15 cellular contexts compared by ENCODE assay signal in genomic region chr16:30088237-30088831, GRCh38. TPM values are rescaled to one million over a fixed set of nuclear protein-coding genes. Genes with fewer than 3 reads are reported as not detected.
DNase-seq lines count a peak whose midpoint lies in the region; ATAC-seq, FAIRE-seq and TF ChIP-seq lines count a peak whose summit lies in the region.
"Had no signal": no experiment of that assay in that cellular context is flagged by ENCODE, and none has a peak within 500 bp of the region (broad histone marks: within the 10 kb centered on the region; RNA-seq: fewer than 3 reads in every experiment).

No MANE protein-coding gene starts in this region.

- peaks cover 3% of the 10 kb centered on the region; the same call in 1 of the 3 replicates for H3K79me2 ChIP-seq in K562 (ENCODE audit: control insufficient read depth, insufficient read depth, low read length)

- TF ChIP-seq RAD21 in K562 (CRISPR knock-in tag; conservative IDR thresholded peaks at IDR 0.05 in 1 of 2, IDR thresholded peaks at IDR 0.05 in 1 of 2), result no peak

- TF ChIP-seq EP300 in K562 (IDR thresholded peaks at IDR 0.05; ENCODE audit: low read length), result no peak
- no peak for TF ChIP-seq EP300 in sigmoid colon (IDR thresholded peaks at IDR 0.05)

- WGBS in K562 (ENCODE audit: insufficient coverage, low coverage, missing lambda C conversion rate), result 77% methylated on average over 10 of the region's 10 CpGs
- 74 to 85% methylated on average over 10 of the region's 10 CpGs for WGBS in sigmoid colon, 2 donors

- H3K4me1 Mint-ChIP-seq in natural killer cell treated with Interleukin-12 subunit alpha and Interleukin-12 subunit beta and Interleukin-15 and Interleukin-18, amount 100 ng/mL, for 72 hours (ENCODE audit: low read depth in 2 of 2), result peaks cover 26 to 27% of the 10 kb centered on the region in 2 donors
- H3K4me1 Mint-ChIP-seq in natural killer cell, result peaks cover 15 to 20% of the 10 kb centered on the region in 2 donors

- no peaks in the 10 kb centered on the region for H4K20me1 ChIP-seq in K562 (replicated peaks; ENCODE audit: control insufficient read depth, insufficient read depth, low read length)

- TF ChIP-seq CTCF in natural killer cell (IDR thresholded peaks at IDR 0.05) (no peak), K562 (IDR thresholded peaks at IDR 0.05 in 2 of 3, conservative IDR thresholded peaks at IDR 0.05 in 1 of 3; ENCODE audit: insufficient read depth in 2 of 3, low read depth in 1 of 3, low read length in 3 of 3) (no peak), sigmoid colon (IDR thresholded peaks at IDR 0.05) (no peak)

- POLR2A ChIA-PET in K562 (lab: Yijun Ruan, JAX), result interaction anchor here (0.5 to 1.3 kb wide), 2 partner anchors 36 to 160 kb away, joined by 3 to 4 read pairs; a partner anchor contains a TSS

- no peak overlapping the region; the same call in 2 of the 3 replicates for H3K27ac ChIP-seq in K562 (ENCODE audit: extremely low read depth, low read depth, low read length)
- H3K27ac ChIP-seq in stomach smooth muscle (ENCODE audit: low read length), result peak overlapping the region; percentile 24
- H3K27ac ChIP-seq in sigmoid colon, result no peak overlapping the region
- H3K27ac ChIP-seq: colonic mucosa, suprapubic skin had no signal

- H3K27ac Mint-ChIP-seq in natural killer cell treated with Interleukin-12 subunit alpha and Interleukin-12 subunit beta and Interleukin-15 and Interleukin-18, amount 100 ng/mL, for 72 hours, result peak overlapping the region; percentile 31 to 41
- peak overlapping the region in 1 of 2 donors; percentile 62 for H3K27ac Mint-ChIP-seq in natural killer cell

- H3K4me2 ChIP-seq in K562 (ENCODE audit: insufficient read depth, low read length), result no peak overlapping the region

- H3K36me3 ChIP-seq in K562 (ENCODE audit: control insufficient read depth, insufficient read depth, low read length) (peaks cover 34% of the 10 kb centered on the region; the same call in 2 of the 3 replicates), stomach smooth muscle (ENCODE audit: control insufficient read depth in 2 of 2, insufficient read depth in 2 of 2, low read length in 2 of 2) (peaks cover 14 to 17% of the 10 kb centered on the region in 2 donors), sigmoid colon (peaks cover 11 to 30% (median 16%) of the 10 kb centered on the region in 4 donors)

- no peak overlapping the region for H3K4me3 Mint-ChIP-seq in natural killer cell treated with Interleukin-12 subunit alpha and Interleukin-12 subunit beta and Interleukin-15 and Interleukin-18, amount 100 ng/mL, for 72 hours
- no peak overlapping the region for H3K4me3 Mint-ChIP-seq in natural killer cell

- H3K9me3 ChIP-seq in K562 (replicated peaks; ENCODE audit: control insufficient read depth, insufficient read depth, low read depth, low read length), result no peaks in the 10 kb centered on the region
- no peaks in the 10 kb centered on the region for H3K9me3 ChIP-seq in stomach smooth muscle (ENCODE audit: control insufficient read depth in 2 of 2, low read length in 2 of 2)
- H3K9me3 ChIP-seq in sigmoid colon, result no peaks in the 10 kb centered on the region
- H3K9me3 ChIP-seq: colonic mucosa, suprapubic skin had no signal

- no peak for ATAC-seq in natural killer cell treated with Interleukin-12 subunit alpha and Interleukin-12 subunit beta and Interleukin-15 and Interleukin-18, amount 100 ng/mL, for 72 hours
- ATAC-seq in natural killer cell (no peak), K562 (no peak), GM19463 (IDR thresholded peaks at IDR 0.05; ENCODE audit: unreplicated experiment) (no peak)
- ATAC-seq: activated CD4-positive, CD25-positive, alpha-beta regulatory T cell treated with anti-CD3 and anti-CD28 coated beads, Interleukin-2, amount 50 U/mL, for 24 hours; Panc1 had no signal

- DNase-seq in natural killer cell treated with Interleukin-12 subunit alpha and Interleukin-12 subunit beta and Interleukin-15 and Interleukin-18, amount 100 ng/mL, for 72 hours (ENCODE audit: low spot score), result no peak
- DNase-seq in natural killer cell (no peak), K562 (ENCODE audit: extremely low read depth in 1 of 4, low spot score in 3 of 4) (no peak), sigmoid colon (no peak)
- DNase-seq: activated T-cell treated with anti-CD3 and anti-CD28 coated beads for 4 hours, colonic mucosa, erythroblast, head of caudate nucleus, NCI-H2081 treated with DMSO at 0.1 percent for 48 hours, NCI-H526 had no signal

- H3K9ac ChIP-seq in K562 (ENCODE audit: insufficient read depth in 1 of 2, low read depth in 2 of 2, low read length in 2 of 2), result peak overlapping the region in 1 of 2 experiments; percentile 79; a peak in 2 of 4 replicates
- H3K9ac ChIP-seq in stomach smooth muscle (ENCODE audit: low read length in 2 of 2), result no peak overlapping the region

- no peaks in the 10 kb centered on the region for H3K9me1 ChIP-seq in K562 (ENCODE audit: control insufficient read depth, insufficient read depth, low read length)

- CTCF ChIA-PET in K562 (lab: Yijun Ruan, JAX; ENCODE audit: low intra/inter-chr PET ratio), result no interaction called here

- intact Hi-C loops in natural killer cell (cut with micrococcal nuclease), result no loop called here
- intact Hi-C loops in K562 (cut with micrococcal nuclease), result no loop called here
- intact Hi-C loops in sigmoid colon (cut with DNase I), result no loop called here

- no peaks in the 10 kb centered on the region for H3K27me3 Mint-ChIP-seq in natural killer cell treated with Interleukin-12 subunit alpha and Interleukin-12 subunit beta and Interleukin-15 and Interleukin-18, amount 100 ng/mL, for 72 hours
- no peaks in the 10 kb centered on the region for H3K27me3 Mint-ChIP-seq in natural killer cell (ENCODE audit: low read depth in 2 of 2)

- no peaks in the 10 kb centered on the region for H3K9me3 Mint-ChIP-seq in natural killer cell treated with Interleukin-12 subunit alpha and Interleukin-12 subunit beta and Interleukin-15 and Interleukin-18, amount 100 ng/mL, for 72 hours
- no peaks in the 10 kb centered on the region for H3K9me3 Mint-ChIP-seq in natural killer cell

- H3K4me1 ChIP-seq in K562 (replicated peaks in 1 of 2; ENCODE audit: control insufficient read depth in 2 of 2, insufficient read depth in 2 of 2, low read length in 2 of 2) (peaks cover 11 to 58% of the 10 kb centered on the region in 2 experiments), stomach smooth muscle (ENCODE audit: control insufficient read depth, insufficient read depth, low read length) (peaks cover 25% of the 10 kb centered on the region), sigmoid colon (peaks cover 0 to 25% (median 24%) of the 10 kb centered on the region in 4 donors)

- H3K27me3 ChIP-seq in K562 (ENCODE audit: control insufficient read depth in 2 of 2, insufficient read depth in 2 of 2, low read length in 2 of 2) (no peaks in the 10 kb centered on the region), stomach smooth muscle (ENCODE audit: control insufficient read depth in 1 of 2, insufficient read depth in 2 of 2, low read length in 2 of 2) (no peaks in the 10 kb centered on the region), sigmoid colon (no peaks in the 10 kb centered on the region)
- H3K27me3 ChIP-seq: colonic mucosa, suprapubic skin had no signal

- H3K4me3 ChIP-seq in K562 (no peak overlapping the region), stomach smooth muscle (ENCODE audit: low read length in 2 of 2) (no peak overlapping the region), sigmoid colon (no peak overlapping the region)
- H3K4me3 ChIP-seq: colonic mucosa, suprapubic skin had no signal

- H2AFZ ChIP-seq in K562 (ENCODE audit: low read depth, low read length), result no peak overlapping the region

- H3K36me3 Mint-ChIP-seq in natural killer cell treated with Interleukin-12 subunit alpha and Interleukin-12 subunit beta and Interleukin-15 and Interleukin-18, amount 100 ng/mL, for 72 hours, result no peaks in the 10 kb centered on the region
- no peaks in the 10 kb centered on the region for H3K36me3 Mint-ChIP-seq in natural killer cell

- FAIRE-seq in K562 (lab: Jason Lieb, UNC), result no peak

- BruUV-seq in K562 (replicated peaks; lab: Mats Ljungman, UMichigan), result no TSS peak

- no peak for TF ChIP-seq POLR2A in K562 (conservative IDR thresholded peaks at IDR 0.05)
- TF ChIP-seq POLR2A in sigmoid colon (IDR thresholded peaks at IDR 0.05), result no peak

- in situ Hi-C loops in K562 (cut with MboI), result no loop called here

RNA-seq across cellular contexts. Expression of gene TBX6, which starts 3.4 kb away (rescaled TPM):
- under 1 TPM; 0.29 to 0.78 TPM for total RNA-seq in natural killer cell treated with Interleukin-12 subunit alpha and Interleukin-12 subunit beta and Interleukin-15 and Interleukin-18, amount 100 ng/mL, for 72 hours
- total RNA-seq in natural killer cell (1 to 10 TPM in 1 of 3 donors, under 1 TPM in 2; 0.91 to 1.1 (median 0.98) TPM), K562 (2014; rRNA removed) (0.09 and 0.73 TPM in 2 replicates), K562 (2014; rRNA removed; fragmentation: Illumina TruSeq; extraction: Trizol) (0.11 TPM in 1 of 2 replicates, not detected in the other), K562 (2015; rRNA removed; fragmentation: Illumina TruSeq; extraction: Trizol) (0.07 and 0.23 TPM in 2 replicates), K562 (2021) (0.18 and 0.51 TPM in 2 replicates), sigmoid colon (1 to 10 TPM in 3 of 4 donors, under 1 TPM in 1; 0.54 to 1.7 (median 1.1) TPM)
- 0.55 and 0.69 TPM in 2 replicates for total RNA-seq in K562 (2011; cell fraction: chromatin; rRNA removed; ENCODE audit: low replicate concordance)
- total RNA-seq in K562 (2011; cell fraction: nucleolus; rRNA removed), result 1.1 and 1.2 TPM in 2 replicates
- total RNA-seq in K562 (2011; cell fraction: nucleoplasm; rRNA removed), result 0.73 and 1.1 TPM in 2 replicates
- polyA plus RNA-seq in K562 (2011; rRNA removed) (0.07 and 0.16 TPM in 2 replicates), K562 (2014; fragmentation: Illumina TruSeq; extraction: Trizol) (0.30 and 0.31 TPM in 2 replicates), K562 (2014; fragmentation: Nextera tagmentation; extraction: Ambion mirVana) (not detected), K562 (2014; rRNA removed) (0.51 and 0.58 TPM in 2 replicates), sigmoid colon (1 to 10 TPM in 1 of 3 donors, under 1 TPM in 2; 0.23 to 1.1 (median 0.60) TPM)
- 0.10 and 0.18 TPM in 2 replicates for polyA plus RNA-seq in K562 (2011; cell fraction: cytosol; rRNA removed)
- 0.88 and 0.97 TPM in 2 replicates for polyA plus RNA-seq in K562 (2011; cell fraction: nucleus; rRNA removed)
- polyA plus RNA-seq in K562 (2012), result 0.22 and 0.51 TPM in 2 replicates
- polyA minus RNA-seq in K562 (2011; rRNA and poly(A)+ RNA removed), result not detected in 2 replicates
- polyA minus RNA-seq in K562 (2011; cell fraction: cytosol; rRNA and poly(A)+ RNA removed), result not detected in 2 replicates
- polyA minus RNA-seq in K562 (2011; cell fraction: nucleus; rRNA and poly(A)+ RNA removed), result 0.22 and 0.54 TPM in 2 replicates

RNA-seq across cellular contexts. Expression of gene YPEL3, which starts 7.7 kb away (rescaled TPM):
- 10 to 100 TPM; 21.1 to 25.8 TPM for total RNA-seq in natural killer cell treated with Interleukin-12 subunit alpha and Interleukin-12 subunit beta and Interleukin-15 and Interleukin-18, amount 100 ng/mL, for 72 hours
- total RNA-seq in natural killer cell, result 100 to 1,000 TPM; 148 to 177 (median 160) TPM
- 14.3 and 26.4 TPM in 2 replicates for total RNA-seq in K562 (2011; cell fraction: chromatin; rRNA removed; ENCODE audit: low replicate concordance)
- total RNA-seq in K562 (2011; cell fraction: nucleolus; rRNA removed), result 14.2 and 18.0 TPM in 2 replicates
- 21.4 and 28.6 TPM in 2 replicates for total RNA-seq in K562 (2011; cell fraction: nucleoplasm; rRNA removed)
- total RNA-seq in K562 (2014; rRNA removed), result 3.0 and 4.6 TPM in 2 replicates
- 1.0 and 1.8 TPM in 2 replicates for total RNA-seq in K562 (2014; rRNA removed; fragmentation: Illumina TruSeq; extraction: Trizol)
- total RNA-seq in K562 (2015; rRNA removed; fragmentation: Illumina TruSeq; extraction: Trizol), result 1.1 and 1.3 TPM in 2 replicates
- 5.7 and 6.7 TPM in 2 replicates for total RNA-seq in K562 (2021)
- 3.9 and 6.8 TPM in 2 replicates for polyA plus RNA-seq in K562 (2011; rRNA removed)
- polyA plus RNA-seq in K562 (2011; cell fraction: cytosol; rRNA removed), result 7.5 and 14.0 TPM in 2 replicates
- polyA plus RNA-seq in K562 (2011; cell fraction: nucleus; rRNA removed), result 18.2 and 22.9 TPM in 2 replicates
- polyA plus RNA-seq in K562 (2012), result 12.5 and 45.8 TPM in 2 replicates
- polyA plus RNA-seq in K562 (2014; fragmentation: Illumina TruSeq; extraction: Trizol), result 2.9 and 4.4 TPM in 2 replicates
- polyA plus RNA-seq in K562 (2014; fragmentation: Nextera tagmentation; extraction: Ambion mirVana), result under 1 TPM; 0.41 to 0.42 TPM
- 8.6 and 15.0 TPM in 2 replicates for polyA plus RNA-seq in K562 (2014; rRNA removed)
- polyA minus RNA-seq in K562 (2011; rRNA and poly(A)+ RNA removed), result 1.0 and 1.5 TPM in 2 replicates
- 1.8 and 2.3 TPM in 2 replicates for polyA minus RNA-seq in K562 (2011; cell fraction: cytosol; rRNA and poly(A)+ RNA removed)
- polyA minus RNA-seq in K562 (2011; cell fraction: nucleus; rRNA and poly(A)+ RNA removed), result 2.4 and 4.3 TPM in 2 replicates
- total RNA-seq in sigmoid colon, result 100 to 1,000 TPM in 2 of 4 donors, 10 to 100 TPM in 2; 82.1 to 110 (median 103) TPM
- polyA plus RNA-seq in sigmoid colon, result 100 to 1,000 TPM in 2 of 3 donors, 10 to 100 TPM in 1; 57.6 to 126 (median 107) TPM

RNA-seq across cellular contexts. Expression of gene PPP4C, which starts 12.5 kb away (rescaled TPM):
- total RNA-seq in natural killer cell treated with Interleukin-12 subunit alpha and Interleukin-12 subunit beta and Interleukin-15 and Interleukin-18, amount 100 ng/mL, for 72 hours, result 100 to 1,000 TPM; 144 to 148 TPM
- total RNA-seq in natural killer cell, result 100 to 1,000 TPM; 119 to 132 (median 130) TPM
- 46.3 and 109 TPM in 2 replicates for total RNA-seq in K562 (2011; cell fraction: chromatin; rRNA removed; ENCODE audit: low replicate concordance)
- total RNA-seq in K562 (2011; cell fraction: nucleolus; rRNA removed), result 90.3 and 97.7 TPM in 2 replicates
- 76.9 and 90.5 TPM in 2 replicates for total RNA-seq in K562 (2011; cell fraction: nucleoplasm; rRNA removed)
- total RNA-seq in K562 (2014; rRNA removed), result 131 and 171 TPM in 2 replicates
- total RNA-seq in K562 (2014; rRNA removed; fragmentation: Illumina TruSeq; extraction: Trizol), result 38.9 and 59.9 TPM in 2 replicates
- total RNA-seq in K562 (2015; rRNA removed; fragmentation: Illumina TruSeq; extraction: Trizol), result 107 and 115 TPM in 2 replicates
- 158 TPM in 2 replicates for total RNA-seq in K562 (2021)
- 153 and 187 TPM in 2 replicates for polyA plus RNA-seq in K562 (2011; rRNA removed)
- 311 and 402 TPM in 2 replicates for polyA plus RNA-seq in K562 (2011; cell fraction: cytosol; rRNA removed)
- polyA plus RNA-seq in K562 (2011; cell fraction: nucleus; rRNA removed), result 149 and 168 TPM in 2 replicates
- 161 and 166 TPM in 2 replicates for polyA plus RNA-seq in K562 (2012)
- 138 and 157 TPM in 2 replicates for polyA plus RNA-seq in K562 (2014; fragmentation: Illumina TruSeq; extraction: Trizol)
- 10 to 100 TPM in 1 of 2 experiments, 1 to 10 TPM in 1; 3.5 to 10.7 TPM for polyA plus RNA-seq in K562 (2014; fragmentation: Nextera tagmentation; extraction: Ambion mirVana)
- polyA plus RNA-seq in K562 (2014; rRNA removed), result 183 TPM in 2 replicates
- polyA minus RNA-seq in K562 (2011; rRNA and poly(A)+ RNA removed), result 162 and 295 TPM in 2 replicates
- 136 and 139 TPM in 2 replicates for polyA minus RNA-seq in K562 (2011; cell fraction: cytosol; rRNA and poly(A)+ RNA removed)
- 23.2 and 36.2 TPM in 2 replicates for polyA minus RNA-seq in K562 (2011; cell fraction: nucleus; rRNA and poly(A)+ RNA removed)
- total RNA-seq in sigmoid colon, result 10 to 100 TPM; 39.2 to 45.6 (median 43.6) TPM
- polyA plus RNA-seq in sigmoid colon, result 100 to 1,000 TPM; 118 to 155 (median 146) TPM

RNA-seq across cellular contexts. Expression of gene ALDOA, which starts 22.8 kb away (rescaled TPM):
- 1,000 to 10,000 TPM; 1,789 to 1,983 TPM for total RNA-seq in natural killer cell treated with Interleukin-12 subunit alpha and Interleukin-12 subunit beta and Interleukin-15 and Interleukin-18, amount 100 ng/mL, for 72 hours
- total RNA-seq in natural killer cell (100 to 1,000 TPM; 412 to 544 (median 490) TPM), K562 (2014; rRNA removed) (1,524 and 2,127 TPM in 2 replicates), K562 (2014; rRNA removed; fragmentation: Illumina TruSeq; extraction: Trizol) (349 and 485 TPM in 2 replicates), K562 (2015; rRNA removed; fragmentation: Illumina TruSeq; extraction: Trizol) (1,293 TPM in 2 replicates), K562 (2021) (2,182 and 2,224 TPM in 2 replicates), sigmoid colon (1,000 to 10,000 TPM in 1 of 4 donors, 100 to 1,000 TPM in 3; 905 to 1,010 (median 960) TPM)
- total RNA-seq in K562 (2011; cell fraction: chromatin; rRNA removed; ENCODE audit: low replicate concordance), result 353 and 782 TPM in 2 replicates
- 1,073 and 1,081 TPM in 2 replicates for total RNA-seq in K562 (2011; cell fraction: nucleolus; rRNA removed)
- total RNA-seq in K562 (2011; cell fraction: nucleoplasm; rRNA removed), result 670 and 734 TPM in 2 replicates
- polyA plus RNA-seq in K562 (2011; rRNA removed) (1,608 and 2,690 TPM in 2 replicates), K562 (2014; fragmentation: Illumina TruSeq; extraction: Trizol) (1,472 and 2,010 TPM in 2 replicates), K562 (2014; fragmentation: Nextera tagmentation; extraction: Ambion mirVana) (100 to 1,000 TPM; 311 to 650 TPM), K562 (2014; rRNA removed) (1,079 and 1,272 TPM in 2 replicates), sigmoid colon (1,000 to 10,000 TPM; 1,265 to 1,667 (median 1,498) TPM)
- polyA plus RNA-seq in K562 (2011; cell fraction: cytosol; rRNA removed), result 3,531 and 4,006 TPM in 2 replicates
- polyA plus RNA-seq in K562 (2011; cell fraction: nucleus; rRNA removed), result 1,789 and 1,816 TPM in 2 replicates
- polyA plus RNA-seq in K562 (2012), result 2,117 and 3,116 TPM in 2 replicates
- polyA minus RNA-seq in K562 (2011; rRNA and poly(A)+ RNA removed), result 1,182 and 1,195 TPM in 2 replicates
- polyA minus RNA-seq in K562 (2011; cell fraction: cytosol; rRNA and poly(A)+ RNA removed), result 2,149 and 3,513 TPM in 2 replicates
- polyA minus RNA-seq in K562 (2011; cell fraction: nucleus; rRNA and poly(A)+ RNA removed), result 407 and 747 TPM in 2 replicates

RNA-seq across cellular contexts. Expression of gene GDPD3, which starts 25.0 kb away (rescaled TPM):
- 1 to 10 TPM; 1.6 to 5.6 TPM for total RNA-seq in natural killer cell treated with Interleukin-12 subunit alpha and Interleukin-12 subunit beta and Interleukin-15 and Interleukin-18, amount 100 ng/mL, for 72 hours
- 10 to 100 TPM in 1 of 3 donors, 1 to 10 TPM in 2; 5.3 to 14.7 (median 9.1) TPM for total RNA-seq in natural killer cell
- total RNA-seq in K562 (2011; cell fraction: chromatin; rRNA removed; ENCODE audit: low replicate concordance), result 4.9 and 20.8 TPM in 2 replicates
- total RNA-seq in K562 (2011; cell fraction: nucleolus; rRNA removed), result 8.7 and 14.0 TPM in 2 replicates
- 7.3 and 8.0 TPM in 2 replicates for total RNA-seq in K562 (2011; cell fraction: nucleoplasm; rRNA removed)
- 0.90 and 0.91 TPM in 2 replicates for total RNA-seq in K562 (2014; rRNA removed)
- 0.47 and 0.54 TPM in 2 replicates for total RNA-seq in K562 (2014; rRNA removed; fragmentation: Illumina TruSeq; extraction: Trizol)
- total RNA-seq in K562 (2015; rRNA removed; fragmentation: Illumina TruSeq; extraction: Trizol), result 1.1 TPM in 2 replicates
- total RNA-seq in K562 (2021), result 1.7 and 3.9 TPM in 2 replicates
- polyA plus RNA-seq in K562 (2011; rRNA removed), result 1.9 and 2.5 TPM in 2 replicates
- polyA plus RNA-seq in K562 (2011; cell fraction: cytosol; rRNA removed), result 0.83 and 1.4 TPM in 2 replicates
- 14.1 and 18.8 TPM in 2 replicates for polyA plus RNA-seq in K562 (2011; cell fraction: nucleus; rRNA removed)
- 1.5 and 4.7 TPM in 2 replicates for polyA plus RNA-seq in K562 (2012)
- polyA plus RNA-seq in K562 (2014; fragmentation: Illumina TruSeq; extraction: Trizol), result 1.0 and 1.3 TPM in 2 replicates
- 1 to 10 TPM in 1 of 2 experiments, under 1 TPM in 1; 0.51 to 1.4 TPM for polyA plus RNA-seq in K562 (2014; fragmentation: Nextera tagmentation; extraction: Ambion mirVana)
- polyA plus RNA-seq in K562 (2014; rRNA removed), result 1.2 and 1.7 TPM in 2 replicates
- 0.18 and 0.53 TPM in 2 replicates for polyA minus RNA-seq in K562 (2011; rRNA and poly(A)+ RNA removed)
- 2.8 TPM in 1 of 2 replicates, not detected in the other for polyA minus RNA-seq in K562 (2011; cell fraction: cytosol; rRNA and poly(A)+ RNA removed)
- polyA minus RNA-seq in K562 (2011; cell fraction: nucleus; rRNA and poly(A)+ RNA removed), result 1.8 and 2.7 TPM in 2 replicates
- total RNA-seq in sigmoid colon, result 1 to 10 TPM in 3 of 4 donors, under 1 TPM in 1; 0.54 to 8.0 (median 2.9) TPM
- 10 to 100 TPM; 17.4 to 68.8 (median 19.0) TPM for polyA plus RNA-seq in sigmoid colon
